Comparison of ENCODE assay signal across 1 cellular context in the genomic region with DNA sequence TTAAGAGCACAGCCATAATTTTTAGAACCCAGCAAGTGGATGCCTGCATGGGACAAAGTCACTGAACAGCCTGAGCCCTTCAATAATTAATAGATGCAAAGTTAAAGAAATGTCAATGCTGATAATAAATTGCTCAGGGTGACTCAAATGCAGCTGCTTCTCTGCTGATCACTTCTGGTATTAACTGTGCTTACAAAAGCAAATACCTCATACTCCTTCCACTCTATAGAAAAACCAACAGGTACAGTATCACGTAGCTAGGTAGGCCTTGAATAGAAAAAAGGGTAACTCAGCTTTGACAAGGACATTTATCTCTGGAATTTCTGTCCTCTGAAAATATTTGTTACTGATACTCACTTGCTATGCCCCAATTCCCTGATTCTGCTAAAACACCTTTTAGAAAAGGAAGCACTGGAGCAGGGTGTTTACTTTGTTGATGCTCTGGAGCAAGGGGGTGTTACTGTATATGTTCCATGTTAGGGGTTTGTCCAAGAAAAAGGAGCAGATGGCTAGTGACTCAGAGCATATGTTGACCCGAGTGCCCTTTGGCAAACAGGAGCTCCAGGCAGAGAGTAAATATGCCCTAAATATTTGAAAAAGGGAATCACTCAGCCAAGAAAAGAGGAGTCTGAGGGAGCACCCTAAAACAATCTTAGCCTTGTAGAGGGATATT.
TF ChIP-seq lines count a peak whose summit lies in the region.

No MANE protein-coding gene starts in this region.

TF ChIP-seq in HepG2, 621 proteins besides CTCF, POLR2A, EP300 and RAD21 (continued from another document and continues in another):
- TF ChIP-seq, protein P1, sequence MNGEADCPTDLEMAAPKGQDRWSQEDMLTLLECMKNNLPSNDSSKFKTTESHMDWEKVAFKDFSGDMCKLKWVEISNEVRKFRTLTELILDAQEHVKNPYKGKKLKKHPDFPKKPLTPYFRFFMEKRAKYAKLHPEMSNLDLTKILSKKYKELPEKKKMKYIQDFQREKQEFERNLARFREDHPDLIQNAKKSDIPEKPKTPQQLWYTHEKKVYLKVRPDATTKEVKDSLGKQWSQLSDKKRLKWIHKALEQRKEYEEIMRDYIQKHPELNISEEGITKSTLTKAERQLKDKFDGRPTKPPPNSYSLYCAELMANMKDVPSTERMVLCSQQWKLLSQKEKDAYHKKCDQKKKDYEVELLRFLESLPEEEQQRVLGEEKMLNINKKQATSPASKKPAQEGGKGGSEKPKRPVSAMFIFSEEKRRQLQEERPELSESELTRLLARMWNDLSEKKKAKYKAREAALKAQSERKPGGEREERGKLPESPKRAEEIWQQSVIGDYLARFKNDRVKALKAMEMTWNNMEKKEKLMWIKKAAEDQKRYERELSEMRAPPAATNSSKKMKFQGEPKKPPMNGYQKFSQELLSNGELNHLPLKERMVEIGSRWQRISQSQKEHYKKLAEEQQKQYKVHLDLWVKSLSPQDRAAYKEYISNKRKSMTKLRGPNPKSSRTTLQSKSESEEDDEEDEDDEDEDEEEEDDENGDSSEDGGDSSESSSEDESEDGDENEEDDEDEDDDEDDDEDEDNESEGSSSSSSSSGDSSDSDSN (CRISPR knock-in tag; IDR thresholded peaks at IDR 0.05) = no peak
- peak; percentile 69; the same call in 1 of the 2 replicates for TF ChIP-seq SMAD3 (CRISPR knock-in tag; IDR thresholded peaks at IDR 0.05)
- TF ChIP-seq, protein P2, sequence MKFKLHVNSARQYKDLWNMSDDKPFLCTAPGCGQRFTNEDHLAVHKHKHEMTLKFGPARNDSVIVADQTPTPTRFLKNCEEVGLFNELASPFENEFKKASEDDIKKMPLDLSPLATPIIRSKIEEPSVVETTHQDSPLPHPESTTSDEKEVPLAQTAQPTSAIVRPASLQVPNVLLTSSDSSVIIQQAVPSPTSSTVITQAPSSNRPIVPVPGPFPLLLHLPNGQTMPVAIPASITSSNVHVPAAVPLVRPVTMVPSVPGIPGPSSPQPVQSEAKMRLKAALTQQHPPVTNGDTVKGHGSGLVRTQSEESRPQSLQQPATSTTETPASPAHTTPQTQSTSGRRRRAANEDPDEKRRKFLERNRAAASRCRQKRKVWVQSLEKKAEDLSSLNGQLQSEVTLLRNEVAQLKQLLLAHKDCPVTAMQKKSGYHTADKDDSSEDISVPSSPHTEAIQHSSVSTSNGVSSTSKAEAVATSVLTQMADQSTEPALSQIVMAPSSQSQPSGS (CRISPR knock-in tag; IDR thresholded peaks at IDR 0.05) = no peak
- TF ChIP-seq, protein P3, sequence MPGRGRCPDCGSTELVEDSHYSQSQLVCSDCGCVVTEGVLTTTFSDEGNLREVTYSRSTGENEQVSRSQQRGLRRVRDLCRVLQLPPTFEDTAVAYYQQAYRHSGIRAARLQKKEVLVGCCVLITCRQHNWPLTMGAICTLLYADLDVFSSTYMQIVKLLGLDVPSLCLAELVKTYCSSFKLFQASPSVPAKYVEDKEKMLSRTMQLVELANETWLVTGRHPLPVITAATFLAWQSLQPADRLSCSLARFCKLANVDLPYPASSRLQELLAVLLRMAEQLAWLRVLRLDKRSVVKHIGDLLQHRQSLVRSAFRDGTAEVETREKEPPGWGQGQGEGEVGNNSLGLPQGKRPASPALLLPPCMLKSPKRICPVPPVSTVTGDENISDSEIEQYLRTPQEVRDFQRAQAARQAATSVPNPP (CRISPR knock-in tag; IDR thresholded peaks at IDR 0.05) = no peak
- TF ChIP-seq, protein P4, sequence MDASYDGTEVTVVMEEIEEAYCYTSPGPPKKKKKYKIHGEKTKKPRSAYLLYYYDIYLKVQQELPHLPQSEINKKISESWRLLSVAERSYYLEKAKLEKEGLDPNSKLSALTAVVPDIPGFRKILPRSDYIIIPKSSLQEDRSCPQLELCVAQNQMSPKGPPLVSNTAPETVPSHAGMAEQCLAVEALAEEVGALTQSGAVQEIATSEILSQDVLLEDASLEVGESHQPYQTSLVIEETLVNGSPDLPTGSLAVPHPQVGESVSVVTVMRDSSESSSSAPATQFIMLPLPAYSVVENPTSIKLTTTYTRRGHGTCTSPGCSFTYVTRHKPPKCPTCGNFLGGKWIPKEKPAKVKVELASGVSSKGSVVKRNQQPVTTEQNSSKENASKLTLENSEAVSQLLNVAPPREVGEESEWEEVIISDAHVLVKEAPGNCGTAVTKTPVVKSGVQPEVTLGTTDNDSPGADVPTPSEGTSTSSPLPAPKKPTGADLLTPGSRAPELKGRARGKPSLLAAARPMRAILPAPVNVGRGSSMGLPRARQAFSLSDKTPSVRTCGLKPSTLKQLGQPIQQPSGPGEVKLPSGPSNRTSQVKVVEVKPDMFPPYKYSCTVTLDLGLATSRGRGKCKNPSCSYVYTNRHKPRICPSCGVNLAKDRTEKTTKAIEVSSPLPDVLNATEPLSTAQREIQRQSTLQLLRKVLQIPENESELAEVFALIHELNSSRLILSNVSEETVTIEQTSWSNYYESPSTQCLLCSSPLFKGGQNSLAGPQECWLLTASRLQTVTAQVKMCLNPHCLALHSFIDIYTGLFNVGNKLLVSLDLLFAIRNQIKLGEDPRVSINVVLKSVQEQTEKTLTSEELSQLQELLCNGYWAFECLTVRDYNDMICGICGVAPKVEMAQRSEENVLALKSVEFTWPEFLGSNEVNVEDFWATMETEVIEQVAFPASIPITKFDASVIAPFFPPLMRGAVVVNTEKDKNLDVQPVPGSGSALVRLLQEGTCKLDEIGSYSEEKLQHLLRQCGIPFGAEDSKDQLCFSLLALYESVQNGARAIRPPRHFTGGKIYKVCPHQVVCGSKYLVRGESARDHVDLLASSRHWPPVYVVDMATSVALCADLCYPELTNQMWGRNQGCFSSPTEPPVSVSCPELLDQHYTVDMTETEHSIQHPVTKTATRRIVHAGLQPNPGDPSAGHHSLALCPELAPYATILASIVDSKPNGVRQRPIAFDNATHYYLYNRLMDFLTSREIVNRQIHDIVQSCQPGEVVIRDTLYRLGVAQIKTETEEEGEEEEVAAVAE (CRISPR knock-in tag; IDR thresholded peaks at IDR 0.05; ENCODE audit: borderline replicate concordance) = 0 out of 2 replicates have a peak, but pooled peaks have one; percentile 31
- TF ChIP-seq ZNF660 (CRISPR knock-in tag; IDR thresholded peaks at IDR 0.05; ENCODE audit: borderline replicate concordance, low read depth) = no peak
- TF ChIP-seq, protein P5, sequence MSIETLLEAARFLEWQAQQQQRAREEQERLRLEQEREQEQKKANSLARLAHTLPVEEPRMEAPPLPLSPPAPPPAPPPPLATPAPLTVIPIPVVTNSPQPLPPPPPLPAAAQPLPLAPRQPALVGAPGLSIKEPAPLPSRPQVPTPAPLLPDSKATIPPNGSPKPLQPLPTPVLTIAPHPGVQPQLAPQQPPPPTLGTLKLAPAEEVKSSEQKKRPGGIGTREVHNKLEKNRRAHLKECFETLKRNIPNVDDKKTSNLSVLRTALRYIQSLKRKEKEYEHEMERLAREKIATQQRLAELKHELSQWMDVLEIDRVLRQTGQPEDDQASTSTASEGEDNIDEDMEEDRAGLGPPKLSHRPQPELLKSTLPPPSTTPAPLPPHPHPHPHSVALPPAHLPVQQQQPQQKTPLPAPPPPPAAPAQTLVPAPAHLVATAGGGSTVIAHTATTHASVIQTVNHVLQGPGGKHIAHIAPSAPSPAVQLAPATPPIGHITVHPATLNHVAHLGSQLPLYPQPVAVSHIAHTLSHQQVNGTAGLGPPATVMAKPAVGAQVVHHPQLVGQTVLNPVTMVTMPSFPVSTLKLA (IDR thresholded peaks at IDR 0.05) = 0 out of 2 replicates have a peak, but pooled peaks have one; percentile 8
- TF ChIP-seq ZNF777 (CRISPR knock-in tag; IDR thresholded peaks at IDR 0.05) = no peak
- TF ChIP-seq HDAC2 (CRISPR knock-in tag; IDR thresholded peaks at IDR 0.05) = peak; percentile 50; the same call in 1 of the 2 replicates
- TF ChIP-seq JUNB (CRISPR knock-in tag; IDR thresholded peaks at IDR 0.05; ENCODE audit: borderline replicate concordance) = peak; percentile 91
- TF ChIP-seq, protein P6, sequence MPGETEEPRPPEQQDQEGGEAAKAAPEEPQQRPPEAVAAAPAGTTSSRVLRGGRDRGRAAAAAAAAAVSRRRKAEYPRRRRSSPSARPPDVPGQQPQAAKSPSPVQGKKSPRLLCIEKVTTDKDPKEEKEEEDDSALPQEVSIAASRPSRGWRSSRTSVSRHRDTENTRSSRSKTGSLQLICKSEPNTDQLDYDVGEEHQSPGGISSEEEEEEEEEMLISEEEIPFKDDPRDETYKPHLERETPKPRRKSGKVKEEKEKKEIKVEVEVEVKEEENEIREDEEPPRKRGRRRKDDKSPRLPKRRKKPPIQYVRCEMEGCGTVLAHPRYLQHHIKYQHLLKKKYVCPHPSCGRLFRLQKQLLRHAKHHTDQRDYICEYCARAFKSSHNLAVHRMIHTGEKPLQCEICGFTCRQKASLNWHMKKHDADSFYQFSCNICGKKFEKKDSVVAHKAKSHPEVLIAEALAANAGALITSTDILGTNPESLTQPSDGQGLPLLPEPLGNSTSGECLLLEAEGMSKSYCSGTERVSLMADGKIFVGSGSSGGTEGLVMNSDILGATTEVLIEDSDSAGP (CRISPR knock-in tag; IDR thresholded peaks at IDR 0.05; ENCODE audit: borderline replicate concordance) = no peak
- TF ChIP-seq FLYWCH1 (CRISPR knock-in tag; IDR thresholded peaks at IDR 0.05) = no peak
- peak; percentile 73 for TF ChIP-seq RXRB (CRISPR knock-in tag; IDR thresholded peaks at IDR 0.05; ENCODE audit: borderline replicate concordance)
- TF ChIP-seq, protein P7, sequence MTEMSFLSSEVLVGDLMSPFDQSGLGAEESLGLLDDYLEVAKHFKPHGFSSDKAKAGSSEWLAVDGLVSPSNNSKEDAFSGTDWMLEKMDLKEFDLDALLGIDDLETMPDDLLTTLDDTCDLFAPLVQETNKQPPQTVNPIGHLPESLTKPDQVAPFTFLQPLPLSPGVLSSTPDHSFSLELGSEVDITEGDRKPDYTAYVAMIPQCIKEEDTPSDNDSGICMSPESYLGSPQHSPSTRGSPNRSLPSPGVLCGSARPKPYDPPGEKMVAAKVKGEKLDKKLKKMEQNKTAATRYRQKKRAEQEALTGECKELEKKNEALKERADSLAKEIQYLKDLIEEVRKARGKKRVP (CRISPR knock-in tag; IDR thresholded peaks at IDR 0.05) = peak in 1 of 2 experiments; percentile 41; a peak in 1 of 4 replicates
- TF ChIP-seq, protein P8, sequence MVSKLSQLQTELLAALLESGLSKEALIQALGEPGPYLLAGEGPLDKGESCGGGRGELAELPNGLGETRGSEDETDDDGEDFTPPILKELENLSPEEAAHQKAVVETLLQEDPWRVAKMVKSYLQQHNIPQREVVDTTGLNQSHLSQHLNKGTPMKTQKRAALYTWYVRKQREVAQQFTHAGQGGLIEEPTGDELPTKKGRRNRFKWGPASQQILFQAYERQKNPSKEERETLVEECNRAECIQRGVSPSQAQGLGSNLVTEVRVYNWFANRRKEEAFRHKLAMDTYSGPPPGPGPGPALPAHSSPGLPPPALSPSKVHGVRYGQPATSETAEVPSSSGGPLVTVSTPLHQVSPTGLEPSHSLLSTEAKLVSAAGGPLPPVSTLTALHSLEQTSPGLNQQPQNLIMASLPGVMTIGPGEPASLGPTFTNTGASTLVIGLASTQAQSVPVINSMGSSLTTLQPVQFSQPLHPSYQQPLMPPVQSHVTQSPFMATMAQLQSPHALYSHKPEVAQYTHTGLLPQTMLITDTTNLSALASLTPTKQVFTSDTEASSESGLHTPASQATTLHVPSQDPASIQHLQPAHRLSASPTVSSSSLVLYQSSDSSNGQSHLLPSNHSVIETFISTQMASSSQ (IDR thresholded peaks at IDR 0.05; ENCODE audit: low read depth) = 0 out of 2 replicates have a peak, but pooled peaks have one; percentile 21
- TF ChIP-seq, protein P8 (CRISPR knock-in tag; IDR thresholded peaks at IDR 0.05; ENCODE audit: borderline replicate concordance) = no peak; the same call in 1 of the 2 replicates
- TF ChIP-seq FOXJ3 (CRISPR knock-in tag; IDR thresholded peaks at IDR 0.05; ENCODE audit: borderline replicate concordance) = 0 out of 2 replicates have a peak, but pooled peaks have one; percentile 46
- peak; percentile 38; the same call in 1 of the 2 replicates for TF ChIP-seq FOXP1 (IDR thresholded peaks at IDR 0.05)
- peak; percentile 94 for TF ChIP-seq FOXP1 (CRISPR knock-in tag; IDR thresholded peaks at IDR 0.05)
- TF ChIP-seq, protein P9, sequence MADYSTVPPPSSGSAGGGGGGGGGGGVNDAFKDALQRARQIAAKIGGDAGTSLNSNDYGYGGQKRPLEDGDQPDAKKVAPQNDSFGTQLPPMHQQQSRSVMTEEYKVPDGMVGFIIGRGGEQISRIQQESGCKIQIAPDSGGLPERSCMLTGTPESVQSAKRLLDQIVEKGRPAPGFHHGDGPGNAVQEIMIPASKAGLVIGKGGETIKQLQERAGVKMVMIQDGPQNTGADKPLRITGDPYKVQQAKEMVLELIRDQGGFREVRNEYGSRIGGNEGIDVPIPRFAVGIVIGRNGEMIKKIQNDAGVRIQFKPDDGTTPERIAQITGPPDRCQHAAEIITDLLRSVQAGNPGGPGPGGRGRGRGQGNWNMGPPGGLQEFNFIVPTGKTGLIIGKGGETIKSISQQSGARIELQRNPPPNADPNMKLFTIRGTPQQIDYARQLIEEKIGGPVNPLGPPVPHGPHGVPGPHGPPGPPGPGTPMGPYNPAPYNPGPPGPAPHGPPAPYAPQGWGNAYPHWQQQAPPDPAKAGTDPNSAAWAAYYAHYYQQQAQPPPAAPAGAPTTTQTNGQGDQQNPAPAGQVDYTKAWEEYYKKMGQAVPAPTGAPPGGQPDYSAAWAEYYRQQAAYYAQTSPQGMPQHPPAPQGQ (CRISPR knock-in tag; IDR thresholded peaks at IDR 0.05; ENCODE audit: borderline replicate concordance) = no peak
- TF ChIP-seq ELF3 (CRISPR knock-in tag; IDR thresholded peaks at IDR 0.05) = peak; percentile 78
- peak; percentile 76; the same call in 1 of the 2 replicates for TF ChIP-seq FOXK1 (CRISPR knock-in tag; IDR thresholded peaks at IDR 0.05; ENCODE audit: borderline replicate concordance, low read depth)
- TF ChIP-seq, protein P10, sequence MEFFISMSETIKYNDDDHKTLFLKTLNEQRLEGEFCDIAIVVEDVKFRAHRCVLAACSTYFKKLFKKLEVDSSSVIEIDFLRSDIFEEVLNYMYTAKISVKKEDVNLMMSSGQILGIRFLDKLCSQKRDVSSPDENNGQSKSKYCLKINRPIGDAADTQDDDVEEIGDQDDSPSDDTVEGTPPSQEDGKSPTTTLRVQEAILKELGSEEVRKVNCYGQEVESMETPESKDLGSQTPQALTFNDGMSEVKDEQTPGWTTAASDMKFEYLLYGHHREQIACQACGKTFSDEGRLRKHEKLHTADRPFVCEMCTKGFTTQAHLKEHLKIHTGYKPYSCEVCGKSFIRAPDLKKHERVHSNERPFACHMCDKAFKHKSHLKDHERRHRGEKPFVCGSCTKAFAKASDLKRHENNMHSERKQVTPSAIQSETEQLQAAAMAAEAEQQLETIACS (CRISPR knock-in tag; IDR thresholded peaks at IDR 0.05) = no peak
- TF ChIP-seq CREB1 (IDR thresholded peaks at IDR 0.05) = no peak
- peak; percentile 66 for TF ChIP-seq CREB1 (CRISPR knock-in tag; IDR thresholded peaks at IDR 0.05)
- TF ChIP-seq MXD4 (CRISPR knock-in tag; IDR thresholded peaks at IDR 0.05) = peak; percentile 44; the same call in 1 of the 2 replicates
- TF ChIP-seq ZNF550 (CRISPR knock-in tag; IDR thresholded peaks at IDR 0.05; ENCODE audit: borderline replicate concordance) = no peak
- TF ChIP-seq ZKSCAN8 (CRISPR knock-in tag; IDR thresholded peaks at IDR 0.05; ENCODE audit: borderline replicate concordance) = 0 out of 2 replicates have a peak, but pooled peaks have one; percentile 24
- TF ChIP-seq SOX6 (IDR thresholded peaks at IDR 0.05) = no peak
- TF ChIP-seq SOX6 (CRISPR knock-in tag; IDR thresholded peaks at IDR 0.05) = peak; percentile 70
